33 cellular contexts compared by ENCODE assay signal in the genomic region with DNA sequence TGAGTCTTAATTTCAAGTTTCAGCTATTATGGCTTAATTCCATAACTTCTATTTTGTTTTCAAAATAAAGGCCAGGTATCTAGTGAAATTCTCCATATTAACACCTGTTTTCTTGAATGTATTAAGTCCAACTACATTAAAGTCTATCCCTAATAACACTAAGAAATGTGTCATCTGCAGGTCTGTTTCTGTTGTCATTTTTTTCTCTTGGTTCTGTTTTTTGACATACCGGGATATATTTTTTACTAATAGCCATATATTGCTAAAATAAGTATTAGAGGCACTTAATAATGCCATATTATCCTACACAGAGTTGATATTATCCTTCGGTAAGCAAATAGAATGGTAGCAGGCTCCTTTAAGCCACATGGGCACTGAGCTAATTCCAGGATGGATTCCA.
"Had no signal": no experiment of that assay in that cellular context is flagged by ENCODE, and none has a peak within 500 bp of the region (broad histone marks: within the 10 kb centered on the region; RNA-seq: fewer than 3 reads in every experiment).

No MANE protein-coding gene starts in this region.

- H3K36me3 ChIP-seq: adrenal gland, ascending aorta, brain microvascular endothelial cell, breast epithelium, cardiac muscle cell had no signal

- ATAC-seq: activated naive CD4-positive, alpha-beta T cell treated with anti-CD3 and anti-CD28 coated beads, Interleukin-2, amount 50 U/mL, for 72 hours; activated naive CD8-positive, alpha-beta T cell treated with anti-CD3 and anti-CD28 coated beads, Interleukin-2, amount 50 U/mL, for 24 hours; activated T-cell treated with anti-CD3 and anti-CD28 coated beads, Interleukin-2, amount 50 U/mL, for 4 hours; activated T-cell treated with anti-CD3 and anti-CD28 coated beads, Interleukin-2, amount 50 U/mL, for 72 hours; activated T-helper 17 cell treated with anti-CD3 and anti-CD28 coated beads, Interleukin-2, amount 50 U/mL, for 72 hours; body of pancreas had no signal

- H3K4me3 ChIP-seq: adrenal gland, ascending aorta, body of pancreas, breast epithelium, cardiac muscle cell had no signal

- H3K27me3 ChIP-seq: adrenal gland, ascending aorta, body of pancreas, brain microvascular endothelial cell, breast epithelium, cardiac muscle cell had no signal

- FAIRE-seq: astrocyte, bronchial epithelial cell, colon had no signal

- H3K27ac ChIP-seq: adrenal gland, ascending aorta, body of pancreas, brain microvascular endothelial cell, breast epithelium, cardiac muscle cell had no signal

- H3K4me1 ChIP-seq: adrenal gland, body of pancreas, breast epithelium had no signal

- DNase-seq: activated effector memory CD4-positive, alpha-beta T cell treated with anti-CD3 and anti-CD28 coated beads, Interleukin-2, amount 50 U/mL, for 16 hours; activated effector memory CD4-positive, alpha-beta T cell treated with Interleukin-2 at 50 U/mL for 16 hours; activated gamma-delta T cell; activated gamma-delta T cell treated with Interleukin-2 at 50 U/mL for 16 hours; activated naive CD4-positive, alpha-beta T cell; activated naive CD4-positive, alpha-beta T cell treated with anti-CD3 and anti-CD28 coated beads for 36 hours; activated naive CD4-positive, alpha-beta T cell treated with anti-CD3 and anti-CD28 coated beads, Interleukin-2, amount 10 ng/mL, durations not matched to agents 7 days and 5 days; activated naive CD4-positive, alpha-beta T cell treated with anti-CD3 and anti-CD28 coated beads, Interleukin-2, amount 50 U/mL, for 16 hours; activated naive CD4-positive, alpha-beta T cell treated with Interleukin-2 at 50 U/mL for 16 hours; activated naive CD8-positive, alpha-beta T cell treated with anti-CD3 and anti-CD28 coated beads for 36 hours; activated naive CD8-positive, alpha-beta T cell treated with anti-CD3 and anti-CD28 coated beads, Interleukin-2, amount 10 ng/mL, durations not matched to agents 7 days and 5 days; activated naive CD8-positive, alpha-beta T cell treated with anti-CD3 and anti-CD28 coated beads, Interleukin-2, amount 50 U/mL, for 24 hours; activated T-cell treated with anti-CD3 and anti-CD28 coated beads, Interleukin-2, amount 50 U/mL, for 4 hours; activated T-cell treated with anti-CD3 and anti-CD28 coated beads, Interleukin-2, amount 50 U/mL, for 48 hours; activated T-cell treated with anti-CD3 and anti-CD28 coated beads, Interleukin-2, amount 50 U/mL, for 72 hours; adrenal gland; amniotic stem cell; amygdala; anterior cingulate cortex; aorta; body of pancreas; brain microvascular endothelial cell; caudate nucleus; central memory CD4-positive, alpha-beta T cell; cerebellar nuclear complex had no signal

- H3K9me3 ChIP-seq: adrenal gland, body of pancreas had no signal
